Comparison of ENCODE assay signal across 1 cellular context in the genomic region with DNA sequence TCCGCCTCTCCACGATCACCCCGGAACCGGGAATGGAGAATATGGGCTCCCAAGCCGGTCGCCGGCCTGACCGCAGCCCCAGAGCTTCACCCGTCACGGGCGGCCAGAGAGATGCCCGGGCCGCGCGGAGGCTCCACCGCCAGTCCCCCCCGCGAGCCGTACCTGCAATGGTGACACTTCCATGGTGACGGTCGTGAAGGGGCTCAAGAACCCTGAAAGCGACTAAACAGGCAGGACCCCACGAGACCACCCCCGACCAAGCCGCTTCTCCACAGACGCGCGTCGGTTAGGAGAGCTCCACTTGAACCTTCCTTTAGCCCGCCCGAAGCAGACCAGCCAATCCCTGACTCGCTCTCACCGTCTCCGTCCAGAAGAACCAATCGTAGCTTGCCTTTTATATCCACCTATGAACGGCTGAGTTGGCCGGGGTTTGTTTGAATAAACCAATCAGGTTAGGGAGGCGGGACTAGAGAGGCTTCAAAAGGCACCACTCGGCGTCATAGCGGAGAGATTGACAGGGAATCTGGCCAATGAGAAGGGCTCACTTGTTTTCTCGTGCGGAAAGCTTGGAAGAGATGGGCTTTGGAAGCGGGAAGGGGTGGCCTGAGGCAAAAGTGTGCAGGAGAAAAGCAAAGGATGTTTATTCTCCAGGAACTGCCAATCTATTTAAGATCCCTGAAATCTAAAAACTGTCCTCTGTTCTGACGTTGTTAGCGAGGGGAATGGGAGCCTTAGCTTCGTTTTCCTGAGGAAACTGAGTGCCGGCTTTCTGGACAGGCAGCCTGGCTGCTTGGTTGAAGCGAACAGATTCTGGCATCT.
TF ChIP-seq lines count a peak whose summit lies in the region.

A gene with protein sequence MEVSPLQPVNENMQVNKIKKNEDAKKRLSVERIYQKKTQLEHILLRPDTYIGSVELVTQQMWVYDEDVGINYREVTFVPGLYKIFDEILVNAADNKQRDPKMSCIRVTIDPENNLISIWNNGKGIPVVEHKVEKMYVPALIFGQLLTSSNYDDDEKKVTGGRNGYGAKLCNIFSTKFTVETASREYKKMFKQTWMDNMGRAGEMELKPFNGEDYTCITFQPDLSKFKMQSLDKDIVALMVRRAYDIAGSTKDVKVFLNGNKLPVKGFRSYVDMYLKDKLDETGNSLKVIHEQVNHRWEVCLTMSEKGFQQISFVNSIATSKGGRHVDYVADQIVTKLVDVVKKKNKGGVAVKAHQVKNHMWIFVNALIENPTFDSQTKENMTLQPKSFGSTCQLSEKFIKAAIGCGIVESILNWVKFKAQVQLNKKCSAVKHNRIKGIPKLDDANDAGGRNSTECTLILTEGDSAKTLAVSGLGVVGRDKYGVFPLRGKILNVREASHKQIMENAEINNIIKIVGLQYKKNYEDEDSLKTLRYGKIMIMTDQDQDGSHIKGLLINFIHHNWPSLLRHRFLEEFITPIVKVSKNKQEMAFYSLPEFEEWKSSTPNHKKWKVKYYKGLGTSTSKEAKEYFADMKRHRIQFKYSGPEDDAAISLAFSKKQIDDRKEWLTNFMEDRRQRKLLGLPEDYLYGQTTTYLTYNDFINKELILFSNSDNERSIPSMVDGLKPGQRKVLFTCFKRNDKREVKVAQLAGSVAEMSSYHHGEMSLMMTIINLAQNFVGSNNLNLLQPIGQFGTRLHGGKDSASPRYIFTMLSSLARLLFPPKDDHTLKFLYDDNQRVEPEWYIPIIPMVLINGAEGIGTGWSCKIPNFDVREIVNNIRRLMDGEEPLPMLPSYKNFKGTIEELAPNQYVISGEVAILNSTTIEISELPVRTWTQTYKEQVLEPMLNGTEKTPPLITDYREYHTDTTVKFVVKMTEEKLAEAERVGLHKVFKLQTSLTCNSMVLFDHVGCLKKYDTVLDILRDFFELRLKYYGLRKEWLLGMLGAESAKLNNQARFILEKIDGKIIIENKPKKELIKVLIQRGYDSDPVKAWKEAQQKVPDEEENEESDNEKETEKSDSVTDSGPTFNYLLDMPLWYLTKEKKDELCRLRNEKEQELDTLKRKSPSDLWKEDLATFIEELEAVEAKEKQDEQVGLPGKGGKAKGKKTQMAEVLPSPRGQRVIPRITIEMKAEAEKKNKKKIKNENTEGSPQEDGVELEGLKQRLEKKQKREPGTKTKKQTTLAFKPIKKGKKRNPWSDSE (N-terminal part only) (minus strand): TSS at position 288 of the 819 bp plus-strand sequence. CDS start 105 bp downstream, at position 183.

TF ChIP-seq in HepG2, 621 proteins besides CTCF, POLR2A, EP300 and RAD21 (continued from another document and continues in another):
- TF ChIP-seq, protein P1, sequence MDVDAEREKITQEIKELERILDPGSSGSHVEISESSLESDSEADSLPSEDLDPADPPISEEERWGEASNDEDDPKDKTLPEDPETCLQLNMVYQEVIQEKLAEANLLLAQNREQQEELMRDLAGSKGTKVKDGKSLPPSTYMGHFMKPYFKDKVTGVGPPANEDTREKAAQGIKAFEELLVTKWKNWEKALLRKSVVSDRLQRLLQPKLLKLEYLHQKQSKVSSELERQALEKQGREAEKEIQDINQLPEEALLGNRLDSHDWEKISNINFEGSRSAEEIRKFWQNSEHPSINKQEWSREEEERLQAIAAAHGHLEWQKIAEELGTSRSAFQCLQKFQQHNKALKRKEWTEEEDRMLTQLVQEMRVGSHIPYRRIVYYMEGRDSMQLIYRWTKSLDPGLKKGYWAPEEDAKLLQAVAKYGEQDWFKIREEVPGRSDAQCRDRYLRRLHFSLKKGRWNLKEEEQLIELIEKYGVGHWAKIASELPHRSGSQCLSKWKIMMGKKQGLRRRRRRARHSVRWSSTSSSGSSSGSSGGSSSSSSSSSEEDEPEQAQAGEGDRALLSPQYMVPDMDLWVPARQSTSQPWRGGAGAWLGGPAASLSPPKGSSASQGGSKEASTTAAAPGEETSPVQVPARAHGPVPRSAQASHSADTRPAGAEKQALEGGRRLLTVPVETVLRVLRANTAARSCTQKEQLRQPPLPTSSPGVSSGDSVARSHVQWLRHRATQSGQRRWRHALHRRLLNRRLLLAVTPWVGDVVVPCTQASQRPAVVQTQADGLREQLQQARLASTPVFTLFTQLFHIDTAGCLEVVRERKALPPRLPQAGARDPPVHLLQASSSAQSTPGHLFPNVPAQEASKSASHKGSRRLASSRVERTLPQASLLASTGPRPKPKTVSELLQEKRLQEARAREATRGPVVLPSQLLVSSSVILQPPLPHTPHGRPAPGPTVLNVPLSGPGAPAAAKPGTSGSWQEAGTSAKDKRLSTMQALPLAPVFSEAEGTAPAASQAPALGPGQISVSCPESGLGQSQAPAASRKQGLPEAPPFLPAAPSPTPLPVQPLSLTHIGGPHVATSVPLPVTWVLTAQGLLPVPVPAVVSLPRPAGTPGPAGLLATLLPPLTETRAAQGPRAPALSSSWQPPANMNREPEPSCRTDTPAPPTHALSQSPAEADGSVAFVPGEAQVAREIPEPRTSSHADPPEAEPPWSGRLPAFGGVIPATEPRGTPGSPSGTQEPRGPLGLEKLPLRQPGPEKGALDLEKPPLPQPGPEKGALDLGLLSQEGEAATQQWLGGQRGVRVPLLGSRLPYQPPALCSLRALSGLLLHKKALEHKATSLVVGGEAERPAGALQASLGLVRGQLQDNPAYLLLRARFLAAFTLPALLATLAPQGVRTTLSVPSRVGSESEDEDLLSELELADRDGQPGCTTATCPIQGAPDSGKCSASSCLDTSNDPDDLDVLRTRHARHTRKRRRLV (CRISPR knock-in tag; IDR thresholded peaks at IDR 0.05) = no peak
- TF ChIP-seq ZFP36 (IDR thresholded peaks at IDR 0.05; ENCODE audit: borderline replicate concordance, low read depth, low read length, partially characterized antibody) = no peak
- peak; percentile 50; the same call in 1 of the 2 replicates for TF ChIP-seq KLF9 (CRISPR knock-in tag; IDR thresholded peaks at IDR 0.05; ENCODE audit: low read depth)
- TF ChIP-seq, protein P2, sequence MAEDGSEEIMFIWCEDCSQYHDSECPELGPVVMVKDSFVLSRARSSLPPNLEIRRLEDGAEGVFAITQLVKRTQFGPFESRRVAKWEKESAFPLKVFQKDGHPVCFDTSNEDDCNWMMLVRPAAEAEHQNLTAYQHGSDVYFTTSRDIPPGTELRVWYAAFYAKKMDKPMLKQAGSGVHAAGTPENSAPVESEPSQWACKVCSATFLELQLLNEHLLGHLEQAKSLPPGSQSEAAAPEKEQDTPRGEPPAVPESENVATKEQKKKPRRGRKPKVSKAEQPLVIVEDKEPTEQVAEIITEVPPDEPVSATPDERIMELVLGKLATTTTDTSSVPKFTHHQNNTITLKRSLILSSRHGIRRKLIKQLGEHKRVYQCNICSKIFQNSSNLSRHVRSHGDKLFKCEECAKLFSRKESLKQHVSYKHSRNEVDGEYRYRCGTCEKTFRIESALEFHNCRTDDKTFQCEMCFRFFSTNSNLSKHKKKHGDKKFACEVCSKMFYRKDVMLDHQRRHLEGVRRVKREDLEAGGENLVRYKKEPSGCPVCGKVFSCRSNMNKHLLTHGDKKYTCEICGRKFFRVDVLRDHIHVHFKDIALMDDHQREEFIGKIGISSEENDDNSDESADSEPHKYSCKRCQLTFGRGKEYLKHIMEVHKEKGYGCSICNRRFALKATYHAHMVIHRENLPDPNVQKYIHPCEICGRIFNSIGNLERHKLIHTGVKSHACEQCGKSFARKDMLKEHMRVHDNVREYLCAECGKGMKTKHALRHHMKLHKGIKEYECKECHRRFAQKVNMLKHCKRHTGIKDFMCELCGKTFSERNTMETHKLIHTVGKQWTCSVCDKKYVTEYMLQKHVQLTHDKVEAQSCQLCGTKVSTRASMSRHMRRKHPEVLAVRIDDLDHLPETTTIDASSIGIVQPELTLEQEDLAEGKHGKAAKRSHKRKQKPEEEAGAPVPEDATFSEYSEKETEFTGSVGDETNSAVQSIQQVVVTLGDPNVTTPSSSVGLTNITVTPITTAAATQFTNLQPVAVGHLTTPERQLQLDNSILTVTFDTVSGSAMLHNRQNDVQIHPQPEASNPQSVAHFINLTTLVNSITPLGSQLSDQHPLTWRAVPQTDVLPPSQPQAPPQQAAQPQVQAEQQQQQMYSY (CRISPR knock-in tag; IDR thresholded peaks at IDR 0.05) = peak; percentile 94
- TF ChIP-seq ZNF274 (CRISPR knock-in tag; IDR thresholded peaks at IDR 0.05) = peak; percentile 84; the same call in 1 of the 2 replicates
- no peak for TF ChIP-seq EHMT2 (IDR thresholded peaks at IDR 0.05; ENCODE audit: borderline replicate concordance, low read depth, low read length)
- 0 out of 2 replicates have a peak, but pooled peaks have one; percentile 16 for TF ChIP-seq BCL6 (CRISPR knock-in tag; IDR thresholded peaks at IDR 0.05)
- TF ChIP-seq, protein P3, sequence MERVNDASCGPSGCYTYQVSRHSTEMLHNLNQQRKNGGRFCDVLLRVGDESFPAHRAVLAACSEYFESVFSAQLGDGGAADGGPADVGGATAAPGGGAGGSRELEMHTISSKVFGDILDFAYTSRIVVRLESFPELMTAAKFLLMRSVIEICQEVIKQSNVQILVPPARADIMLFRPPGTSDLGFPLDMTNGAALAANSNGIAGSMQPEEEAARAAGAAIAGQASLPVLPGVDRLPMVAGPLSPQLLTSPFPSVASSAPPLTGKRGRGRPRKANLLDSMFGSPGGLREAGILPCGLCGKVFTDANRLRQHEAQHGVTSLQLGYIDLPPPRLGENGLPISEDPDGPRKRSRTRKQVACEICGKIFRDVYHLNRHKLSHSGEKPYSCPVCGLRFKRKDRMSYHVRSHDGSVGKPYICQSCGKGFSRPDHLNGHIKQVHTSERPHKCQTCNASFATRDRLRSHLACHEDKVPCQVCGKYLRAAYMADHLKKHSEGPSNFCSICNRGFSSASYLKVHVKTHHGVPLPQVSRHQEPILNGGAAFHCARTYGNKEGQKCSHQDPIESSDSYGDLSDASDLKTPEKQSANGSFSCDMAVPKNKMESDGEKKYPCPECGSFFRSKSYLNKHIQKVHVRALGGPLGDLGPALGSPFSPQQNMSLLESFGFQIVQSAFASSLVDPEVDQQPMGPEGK (CRISPR knock-in tag; IDR thresholded peaks at IDR 0.05) = no peak
- TF ChIP-seq ADNP (CRISPR knock-in tag; IDR thresholded peaks at IDR 0.05) = no peak
- no peak for TF ChIP-seq HOXD1 (CRISPR knock-in tag; IDR thresholded peaks at IDR 0.05)
- TF ChIP-seq GFI1 (CRISPR knock-in tag; IDR thresholded peaks at IDR 0.05; ENCODE audit: borderline replicate concordance) = no peak
- TF ChIP-seq, protein P4, sequence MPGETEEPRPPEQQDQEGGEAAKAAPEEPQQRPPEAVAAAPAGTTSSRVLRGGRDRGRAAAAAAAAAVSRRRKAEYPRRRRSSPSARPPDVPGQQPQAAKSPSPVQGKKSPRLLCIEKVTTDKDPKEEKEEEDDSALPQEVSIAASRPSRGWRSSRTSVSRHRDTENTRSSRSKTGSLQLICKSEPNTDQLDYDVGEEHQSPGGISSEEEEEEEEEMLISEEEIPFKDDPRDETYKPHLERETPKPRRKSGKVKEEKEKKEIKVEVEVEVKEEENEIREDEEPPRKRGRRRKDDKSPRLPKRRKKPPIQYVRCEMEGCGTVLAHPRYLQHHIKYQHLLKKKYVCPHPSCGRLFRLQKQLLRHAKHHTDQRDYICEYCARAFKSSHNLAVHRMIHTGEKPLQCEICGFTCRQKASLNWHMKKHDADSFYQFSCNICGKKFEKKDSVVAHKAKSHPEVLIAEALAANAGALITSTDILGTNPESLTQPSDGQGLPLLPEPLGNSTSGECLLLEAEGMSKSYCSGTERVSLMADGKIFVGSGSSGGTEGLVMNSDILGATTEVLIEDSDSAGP (CRISPR knock-in tag; IDR thresholded peaks at IDR 0.05; ENCODE audit: borderline replicate concordance) = peak; percentile 62; the same call in 1 of the 2 replicates
- TF ChIP-seq KDM2A (CRISPR knock-in tag; IDR thresholded peaks at IDR 0.05; ENCODE audit: borderline replicate concordance, low read depth) = peak; percentile 25
- 0 out of 2 replicates have a peak, but pooled peaks have one; percentile 61 for TF ChIP-seq ZNF264 (CRISPR knock-in tag; IDR thresholded peaks at IDR 0.05)
- TF ChIP-seq, protein P5, sequence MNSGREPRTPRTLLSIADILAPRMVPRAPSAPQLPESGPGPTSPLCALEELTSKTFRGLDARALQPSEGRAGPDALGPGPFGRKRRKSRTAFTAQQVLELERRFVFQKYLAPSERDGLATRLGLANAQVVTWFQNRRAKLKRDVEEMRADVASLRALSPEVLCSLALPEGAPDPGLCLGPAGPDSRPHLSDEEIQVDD (CRISPR knock-in tag; IDR thresholded peaks at IDR 0.05; ENCODE audit: borderline replicate concordance) = no peak
- TF ChIP-seq RARA (CRISPR knock-in tag; IDR thresholded peaks at IDR 0.05) = no peak
- TF ChIP-seq, protein P6, sequence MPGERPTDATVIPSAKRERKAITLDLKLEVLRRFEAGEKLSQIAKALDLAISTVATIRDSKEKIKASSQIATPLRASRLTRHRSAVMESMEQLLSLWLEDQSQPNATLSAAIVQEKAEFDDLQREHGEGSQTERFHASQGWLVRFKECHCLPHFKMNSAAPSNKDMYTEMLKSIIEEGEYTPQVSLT (CRISPR knock-in tag; IDR thresholded peaks at IDR 0.05; ENCODE audit: borderline replicate concordance, low read depth) = no peak
- TF ChIP-seq, protein P7, sequence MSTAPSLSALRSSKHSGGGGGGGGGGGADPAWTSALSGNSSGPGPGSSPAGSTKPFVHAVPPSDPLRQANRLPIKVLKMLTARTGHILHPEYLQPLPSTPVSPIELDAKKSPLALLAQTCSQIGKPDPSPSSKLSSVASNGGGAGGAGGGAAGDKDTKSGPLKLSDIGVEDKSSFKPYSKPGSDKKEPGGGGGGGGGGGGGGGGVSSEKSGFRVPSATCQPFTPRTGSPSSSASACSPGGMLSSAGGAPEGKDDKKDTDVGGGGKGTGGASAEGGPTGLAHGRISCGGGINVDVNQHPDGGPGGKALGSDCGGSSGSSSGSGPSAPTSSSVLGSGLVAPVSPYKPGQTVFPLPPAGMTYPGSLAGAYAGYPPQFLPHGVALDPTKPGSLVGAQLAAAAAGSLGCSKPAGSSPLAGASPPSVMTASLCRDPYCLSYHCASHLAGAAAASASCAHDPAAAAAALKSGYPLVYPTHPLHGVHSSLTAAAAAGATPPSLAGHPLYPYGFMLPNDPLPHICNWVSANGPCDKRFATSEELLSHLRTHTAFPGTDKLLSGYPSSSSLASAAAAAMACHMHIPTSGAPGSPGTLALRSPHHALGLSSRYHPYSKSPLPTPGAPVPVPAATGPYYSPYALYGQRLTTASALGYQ (CRISPR knock-in tag; IDR thresholded peaks at IDR 0.05) = no peak
- TF ChIP-seq ZNF7 (CRISPR knock-in tag; IDR thresholded peaks at IDR 0.05) = no peak
- TF ChIP-seq, protein P8, sequence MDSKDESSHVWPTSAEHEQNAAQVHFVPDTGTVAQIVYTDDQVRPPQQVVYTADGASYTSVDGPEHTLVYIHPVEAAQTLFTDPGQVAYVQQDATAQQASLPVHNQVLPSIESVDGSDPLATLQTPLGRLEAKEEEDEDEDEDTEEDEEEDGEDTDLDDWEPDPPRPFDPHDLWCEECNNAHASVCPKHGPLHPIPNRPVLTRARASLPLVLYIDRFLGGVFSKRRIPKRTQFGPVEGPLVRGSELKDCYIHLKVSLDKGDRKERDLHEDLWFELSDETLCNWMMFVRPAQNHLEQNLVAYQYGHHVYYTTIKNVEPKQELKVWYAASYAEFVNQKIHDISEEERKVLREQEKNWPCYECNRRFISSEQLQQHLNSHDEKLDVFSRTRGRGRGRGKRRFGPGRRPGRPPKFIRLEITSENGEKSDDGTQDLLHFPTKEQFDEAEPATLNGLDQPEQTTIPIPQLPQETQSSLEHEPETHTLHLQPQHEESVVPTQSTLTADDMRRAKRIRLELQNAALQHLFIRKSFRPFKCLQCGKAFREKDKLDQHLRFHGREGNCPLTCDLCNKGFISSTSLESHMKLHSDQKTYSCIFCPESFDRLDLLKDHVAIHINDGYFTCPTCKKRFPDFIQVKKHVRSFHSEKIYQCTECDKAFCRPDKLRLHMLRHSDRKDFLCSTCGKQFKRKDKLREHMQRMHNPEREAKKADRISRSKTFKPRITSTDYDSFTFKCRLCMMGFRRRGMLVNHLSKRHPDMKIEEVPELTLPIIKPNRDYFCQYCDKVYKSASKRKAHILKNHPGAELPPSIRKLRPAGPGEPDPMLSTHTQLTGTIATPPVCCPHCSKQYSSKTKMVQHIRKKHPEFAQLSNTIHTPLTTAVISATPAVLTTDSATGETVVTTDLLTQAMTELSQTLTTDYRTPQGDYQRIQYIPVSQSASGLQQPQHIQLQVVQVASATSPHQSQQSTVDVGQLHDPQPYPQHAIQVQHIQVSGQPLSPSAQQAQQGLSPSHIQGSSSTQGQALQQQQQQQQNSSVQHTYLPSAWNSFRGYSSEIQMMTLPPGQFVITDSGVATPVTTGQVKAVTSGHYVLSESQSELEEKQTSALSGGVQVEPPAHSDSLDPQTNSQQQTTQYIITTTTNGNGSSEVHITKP (CRISPR knock-in tag; IDR thresholded peaks at IDR 0.05; ENCODE audit: low read depth) = no peak; the same call in 1 of the 2 replicates
- no peak for TF ChIP-seq RARG (CRISPR knock-in tag; IDR thresholded peaks at IDR 0.05; ENCODE audit: low read depth)
